In the genomic region with DNA sequence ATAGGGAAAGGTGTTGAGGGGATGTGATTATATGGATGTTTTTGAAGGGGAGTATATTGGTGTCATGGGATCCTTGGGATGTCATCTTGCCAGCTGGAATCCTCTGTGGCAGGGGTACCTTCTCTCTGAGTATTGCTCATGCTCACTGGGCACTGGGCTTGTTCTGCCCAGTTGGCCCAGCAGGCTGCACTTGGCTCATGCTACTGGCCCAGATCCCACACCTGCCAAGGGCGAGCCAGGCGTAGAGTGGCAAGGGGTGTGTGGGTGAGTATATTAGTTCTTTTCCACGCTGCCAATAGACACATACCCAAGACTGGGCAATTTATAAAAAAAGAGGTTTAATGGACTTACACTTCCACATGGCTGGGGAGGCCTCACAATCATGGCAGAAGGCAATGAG, we compare ENCODE assay signal across 6 cellular contexts.
"Had no signal": no experiment of that assay in that cellular context is flagged by ENCODE, and none has a peak within 500 bp of the region (broad histone marks: within the 10 kb centered on the region; RNA-seq: fewer than 3 reads in every experiment).

No MANE protein-coding gene starts in this region.

- H3K4me3 ChIP-seq: GM23248, HAP-1 had no signal

- DNase-seq: GM23248, GOT3, H7, IMR-90 had no signal

- H3K27ac ChIP-seq: GM23248 had no signal

- H3K36me3 ChIP-seq: HAP-1 had no signal

- ATAC-seq: HCT116 had no signal
